10 cellular contexts compared by ENCODE assay signal in the genomic region with DNA sequence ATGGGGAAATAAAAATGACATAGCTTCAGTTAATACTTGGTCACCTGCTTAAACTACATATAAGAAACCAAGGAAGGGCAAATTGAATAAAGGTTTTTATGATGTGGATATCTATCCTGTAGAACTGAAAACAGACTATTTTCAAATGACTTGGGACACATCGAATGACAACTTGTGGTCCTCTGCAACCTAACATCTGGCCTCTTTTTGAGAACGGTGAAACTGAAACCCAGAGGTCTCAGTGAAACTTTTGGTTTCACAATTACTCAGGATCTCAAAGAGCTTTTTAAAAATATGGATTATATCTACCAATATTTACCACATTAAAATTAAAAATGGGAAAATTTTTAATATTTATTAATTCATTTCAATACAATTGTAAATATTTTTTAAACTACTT.
DNase-seq lines count a peak whose midpoint lies in the region; ATAC-seq and TF ChIP-seq lines count a peak whose summit lies in the region.
"Had no signal": no experiment of that assay in that cellular context is flagged by ENCODE, and none has a peak within 500 bp of the region (broad histone marks: within the 10 kb centered on the region; RNA-seq: fewer than 3 reads in every experiment).

No MANE protein-coding gene starts in this region.

- no peak overlapping the region for H3K4me3 Mint-ChIP-seq in HFFc6
- no peak overlapping the region for H3K4me3 Mint-ChIP-seq in neural progenitor cell
- no peak overlapping the region for H3K4me3 Mint-ChIP-seq in chondrocyte (ENCODE audit: unreplicated experiment)
- H3K4me3 Mint-ChIP-seq: neural crest cell had no signal

- peaks cover 65% of the 10 kb centered on the region for H4K20me1 ChIP-seq in neural progenitor cell (ENCODE audit: low read depth)

- H3F3A ChIP-seq in neural progenitor cell (ENCODE audit: low read depth): no peaks in the 10 kb centered on the region

- TF ChIP-seq CTCF in GM13976 (IDR thresholded peaks at IDR 0.05; ENCODE audit: borderline replicate concordance, control extremely low read depth, extremely low read depth, insufficient read depth, missing control alignments) (no peak), HFFc6 (IDR thresholded peaks at IDR 0.05) (no peak), neural progenitor cell (IDR thresholded peaks at IDR 0.05) (no peak), chondrocyte (IDR thresholded peaks at IDR 0.05) (no peak)

- no peaks in the 10 kb centered on the region for H3K9me3 ChIP-seq in neural progenitor cell (ENCODE audit: low read depth)

- H3K9me3 Mint-ChIP-seq in HFFc6 (no peaks in the 10 kb centered on the region), neural progenitor cell (no peaks in the 10 kb centered on the region), chondrocyte (ENCODE audit: low read depth) (no peaks in the 10 kb centered on the region)
- H3K9me3 Mint-ChIP-seq: neural crest cell had no signal

- H3K9ac ChIP-seq in neural progenitor cell: no peak overlapping the region

- peak; percentile 89 for ATAC-seq in GM21390 (IDR thresholded peaks at IDR 0.05; ENCODE audit: unreplicated experiment)
- peak; percentile 77 for ATAC-seq in HG03571 (IDR thresholded peaks at IDR 0.05; ENCODE audit: unreplicated experiment)

- peaks cover 97% of the 10 kb centered on the region for H3K79me2 ChIP-seq in neural progenitor cell (ENCODE audit: low read depth)

- no peak overlapping the region for H2AFZ ChIP-seq in neural progenitor cell (replicated peaks)

- H3K4me1 Mint-ChIP-seq in HFFc6 (ENCODE audit: low read depth) (peaks cover 23% of the 10 kb centered on the region), neural progenitor cell (peaks cover under 1% of the 10 kb centered on the region), chondrocyte (ENCODE audit: low read depth) (peaks cover 25% of the 10 kb centered on the region)

- H3K27ac Mint-ChIP-seq in HFFc6 (no peak overlapping the region), neural progenitor cell (no peak overlapping the region), chondrocyte (ENCODE audit: unreplicated experiment) (no peak overlapping the region)

- peaks cover 8% of the 10 kb centered on the region for H3K4me1 ChIP-seq in neural progenitor cell

- no peaks in the 10 kb centered on the region for H3K36me3 ChIP-seq in neural progenitor cell

- no peak overlapping the region for H3K27ac ChIP-seq in neural progenitor cell
- H3K27ac ChIP-seq: HL-60 had no signal

- H3K27me3 Mint-ChIP-seq in HFFc6 (ENCODE audit: insufficient read depth) (no peaks in the 10 kb centered on the region), neural progenitor cell (ENCODE audit: insufficient read depth, low read depth) (no peaks in the 10 kb centered on the region), chondrocyte (ENCODE audit: low read depth) (no peaks in the 10 kb centered on the region)

- peak; percentile 57 for DNase-seq in GM13976 (ENCODE audit: low spot score)
- peak; percentile 43 for DNase-seq in fibroblast of peridontal ligament (ENCODE audit: extremely low read depth)
- DNase-seq in HFFc6: no peak
- no peak for DNase-seq in neural progenitor cell (ENCODE audit: low spot score)
- DNase-seq in chondrocyte (ENCODE audit: low spot score): no peak
- DNase-seq in SK-N-DZ (ENCODE audit: low spot score): no peak

- H3K36me3 Mint-ChIP-seq in HFFc6 (ENCODE audit: low read depth) (no peaks in the 10 kb centered on the region), neural progenitor cell (peaks cover 4% of the 10 kb centered on the region), chondrocyte (ENCODE audit: low read depth) (no peaks in the 10 kb centered on the region)

- H3K4me2 ChIP-seq in neural progenitor cell: no peak overlapping the region

- in situ Hi-C loops in GM13976 (cut with MboI; ENCODE audit: low sequenced_read_pairs, unreplicated experiment): no loop called here

- no peak overlapping the region for H3K4me3 ChIP-seq in neural progenitor cell

- H3K27me3 ChIP-seq in neural progenitor cell: no peaks in the 10 kb centered on the region

Comparison
In these comparisons a context has a peak if more than half of its experiments do, and no peak if none do; other contexts are left out.
1. DNase-seq: peak in GM13976 (single experiment) and fibroblast of peridontal ligament (single experiment); none in HFFc6 (single experiment), neural progenitor cell (single experiment), chondrocyte (single experiment) and SK-N-DZ (single experiment).